Comparison of ENCODE assay signal across 17 cellular contexts in the genomic region with DNA sequence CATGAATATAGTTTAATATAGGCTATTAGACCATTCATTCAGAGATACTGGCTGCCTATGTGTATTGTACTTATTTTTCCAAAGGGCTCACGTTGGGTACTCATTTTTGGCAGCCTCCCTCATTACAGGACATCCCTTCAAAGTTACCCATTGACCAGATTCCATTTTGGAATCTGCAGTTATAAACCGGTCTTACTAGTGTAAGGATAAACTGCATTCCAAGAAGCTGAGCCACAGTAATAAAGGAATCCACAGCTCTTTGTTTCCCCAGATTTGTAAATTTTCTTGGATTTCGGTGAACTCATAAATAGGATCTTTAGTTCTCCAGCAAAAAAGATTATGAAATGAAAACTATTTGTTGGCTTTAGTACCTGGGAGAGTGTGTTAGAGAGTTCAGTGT. TPM values are rescaled to one million over a fixed set of nuclear protein-coding genes. Genes with fewer than 3 reads are reported as not detected.
A peak's percentile ranks its signal among the peaks of the same experiment; 100 is the strongest.
DNase-seq lines count a peak whose midpoint lies in the region; ATAC-seq and TF ChIP-seq lines count a peak whose summit lies in the region.
"Had no signal": no experiment of that assay in that cellular context is flagged by ENCODE, and none has a peak within 500 bp of the region (broad histone marks: within the 10 kb centered on the region; RNA-seq: fewer than 3 reads in every experiment).

No MANE protein-coding gene starts in this region.

- no peaks in the 10 kb centered on the region for H4K20me1 ChIP-seq in mammary epithelial cell (ENCODE audit: insufficient read depth, low read length)

- H3K9me3 Mint-ChIP-seq in MCF 10A (ENCODE audit: unreplicated experiment) = peaks cover 6% of the 10 kb centered on the region
- peaks cover 3% of the 10 kb centered on the region for H3K9me3 Mint-ChIP-seq in activated CD8-positive, alpha-beta T cell treated with anti-CD3 and anti-CD28 coated beads for 36 hours
- H3K9me3 Mint-ChIP-seq in activated CD4-positive, alpha-beta T cell treated with anti-CD3 and anti-CD28 coated beads, Interleukin-2, amount 10 ng/mL, durations not matched to agents 7 days and 5 days = no peaks in the 10 kb centered on the region

- H3K79me2 ChIP-seq in mammary epithelial cell (ENCODE audit: insufficient read depth, low read length) = no peaks in the 10 kb centered on the region

- ATAC-seq in activated CD8-positive, alpha-beta T cell treated with anti-CD3 and anti-CD28 coated beads for 36 hours = no peak
- ATAC-seq: left cardiac atrium had no signal

- H3K27me3 Mint-ChIP-seq in MCF 10A (ENCODE audit: insufficient read depth, unreplicated experiment) = no peaks in the 10 kb centered on the region
- no peaks in the 10 kb centered on the region for H3K27me3 Mint-ChIP-seq in activated CD8-positive, alpha-beta T cell treated with anti-CD3 and anti-CD28 coated beads for 36 hours
- peaks cover 7% of the 10 kb centered on the region for H3K27me3 Mint-ChIP-seq in activated CD4-positive, alpha-beta T cell treated with anti-CD3 and anti-CD28 coated beads, Interleukin-2, amount 10 ng/mL, durations not matched to agents 7 days and 5 days

- no peaks in the 10 kb centered on the region for H3K4me1 Mint-ChIP-seq in MCF 10A (ENCODE audit: insufficient read depth, unreplicated experiment)
- no peaks in the 10 kb centered on the region for H3K4me1 Mint-ChIP-seq in activated CD8-positive, alpha-beta T cell treated with anti-CD3 and anti-CD28 coated beads for 36 hours (ENCODE audit: low read depth)
- H3K4me1 Mint-ChIP-seq in activated CD4-positive, alpha-beta T cell treated with anti-CD3 and anti-CD28 coated beads, Interleukin-2, amount 10 ng/mL, durations not matched to agents 7 days and 5 days = no peaks in the 10 kb centered on the region

- POLR2A ChIA-PET in MCF 10A (lab: Yijun Ruan, JAX) = interaction anchor here (0.8 kb wide), 1 partner anchor 16 kb away, joined by 4 read pairs; no protein-coding TSS in a partner anchor
- POLR2A ChIA-PET in activated CD8-positive, alpha-beta T cell treated with anti-CD3 and anti-CD28 coated beads for 36 hours (lab: Charles Lee) = interaction anchor here (0.6 kb wide), 1 partner anchor 110 kb away, joined by 3 read pairs; no protein-coding TSS in a partner anchor
- POLR2A ChIA-PET in activated CD4-positive, alpha-beta T cell treated with anti-CD3 and anti-CD28 coated beads, Interleukin-2, amount 10 ng/mL, durations not matched to agents 7 days and 5 days (lab: Charles Lee) = no interaction called here

- no peak overlapping the region for H3K4me3 ChIP-seq in mammary epithelial cell (replicated peaks in 1 of 3; ENCODE audit: insufficient read depth in 1 of 3, low read depth in 2 of 3, low read length in 3 of 3)
- H3K4me3 ChIP-seq in SJSA1 = no peak overlapping the region
- no peak overlapping the region for H3K4me3 ChIP-seq in vagina
- H3K4me3 ChIP-seq: coronary artery, tibial artery had no signal

- peak overlapping the region; percentile 68 for H3K4me2 ChIP-seq in mammary epithelial cell (ENCODE audit: insufficient read depth, low read depth, low read length)
- H3K4me2 ChIP-seq: KMS-11 had no signal

- H3K27ac ChIP-seq in mammary epithelial cell (ENCODE audit: insufficient read depth, low read depth, low read length) (no peak overlapping the region), SJSA1 (peak overlapping the region; percentile 43), vagina (no peak overlapping the region)
- H3K27ac ChIP-seq: coronary artery, KMS-11, tibial artery had no signal

- peak overlapping the region; percentile 63 for H2AFZ ChIP-seq in mammary epithelial cell (ENCODE audit: low read depth, low read length)

- H3K27ac Mint-ChIP-seq in MCF 10A (ENCODE audit: low read depth, unreplicated experiment) = no peak overlapping the region
- no peak overlapping the region for H3K27ac Mint-ChIP-seq in activated CD8-positive, alpha-beta T cell treated with anti-CD3 and anti-CD28 coated beads for 36 hours
- H3K27ac Mint-ChIP-seq in activated CD4-positive, alpha-beta T cell treated with anti-CD3 and anti-CD28 coated beads, Interleukin-2, amount 10 ng/mL, durations not matched to agents 7 days and 5 days = no peak overlapping the region

- dilution Hi-C loops in mammary epithelial cell (cut with HindIII; ENCODE audit: low sequenced_read_pairs) = no loop called here

- H3K9ac ChIP-seq in mammary epithelial cell (ENCODE audit: insufficient read depth, low read length) = no peak overlapping the region
- H3K9ac ChIP-seq: KMS-11 had no signal

- H3K9me3 ChIP-seq in mammary epithelial cell (replicated peaks; ENCODE audit: insufficient read depth, low read length) (no peaks in the 10 kb centered on the region), SJSA1 (replicated peaks) (no peaks in the 10 kb centered on the region), vagina (no peaks in the 10 kb centered on the region)
- H3K9me3 ChIP-seq: tibial artery had no signal

- no peak for TF ChIP-seq POLR2A in vagina (IDR thresholded peaks at IDR 0.05)

- BruUV-seq in mammary epithelial cell (replicated peaks; lab: Mats Ljungman, UMichigan) (no TSS peak), MCF 10A (replicated peaks; lab: Mats Ljungman, UMichigan) (no TSS peak)

- TF ChIP-seq CTCF in mammary epithelial cell (conservative IDR thresholded peaks at IDR 0.05 in 1 of 2, IDR thresholded peaks at IDR 0.05 in 1 of 2; ENCODE audit: extremely low read depth in 1 of 2, insufficient read depth in 1 of 2, low read depth in 1 of 2, low read length in 2 of 2) = no peak
- no peak for TF ChIP-seq CTCF in MCF 10A (IDR thresholded peaks at IDR 0.05; ENCODE audit: unreplicated experiment)
- TF ChIP-seq CTCF in activated CD8-positive, alpha-beta T cell treated with anti-CD3 and anti-CD28 coated beads for 36 hours (IDR thresholded peaks at IDR 0.05) = no peak
- TF ChIP-seq CTCF in vagina (IDR thresholded peaks at IDR 0.05) = no peak

- H3K27me3 ChIP-seq in mammary epithelial cell (ENCODE audit: insufficient read depth, low read length) = no peaks in the 10 kb centered on the region
- H3K27me3 ChIP-seq in SJSA1 (replicated peaks) = no peaks in the 10 kb centered on the region
- no peaks in the 10 kb centered on the region for H3K27me3 ChIP-seq in vagina
- H3K27me3 ChIP-seq: tibial artery had no signal

- intact Hi-C loops in mammary epithelial cell (cut with micrococcal nuclease) (no loop called here), MCF 10A (cut with micrococcal nuclease) (no loop called here), vagina (cut with DNase I) (no loop called here)
- intact Hi-C loops in activated CD8-positive, alpha-beta T cell treated with anti-CD3 and anti-CD28 coated beads for 36 hours (cut with micrococcal nuclease) = no loop called here

- CTCF ChIA-PET in mammary epithelial cell (lab: Charles Lee; ENCODE audit: low non-redundant PET) (interaction anchor here (0.5 to 0.7 kb wide), 2 partner anchors 60 to 999 kb away, joined by 3 read pairs; no protein-coding TSS in a partner anchor), MCF 10A (lab: Yijun Ruan, JAX) (interaction anchor here (0.6 to 3.3 kb wide), 8 partner anchors 9 to 689 kb away, joined by 3 to 31 read pairs (median 4); no protein-coding TSS in a partner anchor)
- CTCF ChIA-PET in activated CD8-positive, alpha-beta T cell treated with anti-CD3 and anti-CD28 coated beads for 36 hours (lab: Charles Lee) = interaction anchor here (0.8 to 4.2 kb wide), 7 partner anchors 9 to 62 kb away, joined by 3 to 41 read pairs (median 6); no protein-coding TSS in a partner anchor
- CTCF ChIA-PET in activated CD4-positive, alpha-beta T cell treated with anti-CD3 and anti-CD28 coated beads, Interleukin-2, amount 10 ng/mL, durations not matched to agents 7 days and 5 days (lab: Charles Lee) = interaction anchor here (0.6 to 1.3 kb wide), 3 partner anchors 11 to 77 kb away, joined by 3 to 4 read pairs (median 3); no protein-coding TSS in a partner anchor

- H3K36me3 ChIP-seq in mammary epithelial cell (ENCODE audit: insufficient read depth, low read length) = no peaks in the 10 kb centered on the region
- H3K36me3 ChIP-seq in SJSA1 = no peaks in the 10 kb centered on the region
- no peaks in the 10 kb centered on the region for H3K36me3 ChIP-seq in vagina
- H3K36me3 ChIP-seq: tibial artery had no signal

- DNase-seq in mammary epithelial cell = peak; percentile 65
- DNase-seq in MCF 10A (ENCODE audit: unreplicated experiment) = no peak
- peak in 1 of 2 experiments; percentile 51 for DNase-seq in SJSA1 (ENCODE audit: low read depth in 1 of 2, low spot score in 2 of 2)
- peak; percentile 39 for DNase-seq in iris pigment epithelial cell (ENCODE audit: low read depth)
- no peak for DNase-seq in activated CD8-positive, alpha-beta T cell treated with anti-CD3 and anti-CD28 coated beads for 36 hours
- no peak for DNase-seq in activated CD4-positive, alpha-beta T cell treated with anti-CD3 and anti-CD28 coated beads, Interleukin-2, amount 10 ng/mL, durations not matched to agents 7 days and 5 days
- DNase-seq in vagina (ENCODE audit: extremely low spot score in 2 of 2) = no peak
- no peak for DNase-seq in NCI-H2081 (lab: John Stamatoyannopoulos, UW)
- DNase-seq: 8988T, activated gamma-delta T cell treated with Interleukin-2 at 50 U/mL for 16 hours, erythroblast, hippocampal formation, left cardiac atrium, NCI-H1417 treated with DMSO at 0.1 percent for 48 hours, tibial artery had no signal

- H3K4me1 ChIP-seq in mammary epithelial cell (ENCODE audit: insufficient read depth, low read length) = peaks cover 15% of the 10 kb centered on the region
- H3K4me1 ChIP-seq in SJSA1 (replicated peaks) = peaks cover 14% of the 10 kb centered on the region
- H3K4me1 ChIP-seq in vagina = no peaks in the 10 kb centered on the region
- H3K4me1 ChIP-seq: tibial artery had no signal

- in situ Hi-C loops in mammary epithelial cell (cut with MboI; ENCODE audit: low sequenced_read_pairs in 2 of 2) = no loop called here

- no peaks in the 10 kb centered on the region for H3K36me3 Mint-ChIP-seq in MCF 10A (ENCODE audit: insufficient read depth, unreplicated experiment)
- H3K36me3 Mint-ChIP-seq in activated CD8-positive, alpha-beta T cell treated with anti-CD3 and anti-CD28 coated beads for 36 hours (ENCODE audit: low read depth) = no peaks in the 10 kb centered on the region
- H3K36me3 Mint-ChIP-seq in activated CD4-positive, alpha-beta T cell treated with anti-CD3 and anti-CD28 coated beads, Interleukin-2, amount 10 ng/mL, durations not matched to agents 7 days and 5 days (ENCODE audit: low read depth) = no peaks in the 10 kb centered on the region

- no peak overlapping the region for H3K4me3 Mint-ChIP-seq in MCF 10A (ENCODE audit: unreplicated experiment)
- no peak overlapping the region for H3K4me3 Mint-ChIP-seq in activated CD8-positive, alpha-beta T cell treated with anti-CD3 and anti-CD28 coated beads for 36 hours
- H3K4me3 Mint-ChIP-seq in activated CD4-positive, alpha-beta T cell treated with anti-CD3 and anti-CD28 coated beads, Interleukin-2, amount 10 ng/mL, durations not matched to agents 7 days and 5 days = no peak overlapping the region

- 6% methylated on average over 3 of the region's 3 CpGs for WGBS in mammary epithelial cell (ENCODE audit: low coverage, missing lambda C conversion rate)

RNA-seq across cellular contexts. Expression of a gene that starts 18.9 kb away (rescaled TPM):
- total RNA-seq in mammary epithelial cell = 10 to 100 TPM; 30.1 to 34.5 TPM
- 21.0 TPM for polyA plus RNA-seq in mammary epithelial cell
- 82.1 TPM for polyA minus RNA-seq in mammary epithelial cell
- 39.7 and 53.7 TPM in 2 replicates for total RNA-seq in MCF 10A (2022)
- 143 and 147 TPM in 2 replicates for total RNA-seq in SJSA1 (2014; rRNA removed; shearing (Covaris generic))
- 1 to 10 TPM; 3.4 to 5.2 TPM for total RNA-seq in activated CD8-positive, alpha-beta T cell treated with anti-CD3 and anti-CD28 coated beads for 36 hours
- total RNA-seq in activated CD4-positive, alpha-beta T cell treated with anti-CD3 and anti-CD28 coated beads, Interleukin-2, amount 10 ng/mL, durations not matched to agents 7 days and 5 days = 1 to 10 TPM; 5.4 to 6.3 TPM
- 67.8 TPM for total RNA-seq in vagina

Comparison
In these comparisons a context has a peak if more than half of its experiments do, and no peak if none do; other contexts are left out.
1. DNase-seq: peak in mammary epithelial cell (single experiment) and iris pigment epithelial cell (single experiment); none in MCF 10A (single experiment), activated CD8-positive, alpha-beta T cell treated with anti-CD3 and anti-CD28 coated beads for 36 hours (single experiment), activated CD4-positive, alpha-beta T cell treated with anti-CD3 and anti-CD28 coated beads, Interleukin-2, amount 10 ng/mL, durations not matched to agents 7 days and 5 days (single experiment), vagina (0 of 2) and NCI-H2081 (0 of 2).